10 cellular contexts compared by ENCODE assay signal in genomic region chr1:213327318-213327667, GRCh38.
DNase-seq lines count a peak whose midpoint lies in the region; ATAC-seq and TF ChIP-seq lines count a peak whose summit lies in the region.
"Had no signal": no experiment of that assay in that cellular context is flagged by ENCODE, and none has a peak within 500 bp of the region (broad histone marks: within the 10 kb centered on the region; RNA-seq: fewer than 3 reads in every experiment).

No MANE protein-coding gene starts in this region.

- H3K9me3 Mint-ChIP-seq in osteocyte (ENCODE audit: unreplicated experiment): no peaks in the 10 kb centered on the region
- no peaks in the 10 kb centered on the region for H3K9me3 Mint-ChIP-seq in stimulated activated naive B cell treated with anti-CD40 and anti-IgM and Interleukin-4, amounts not matched to agents 10 μg/mL and 1 μg/mL and 100 μg/mL, for 72 hours

- H3K36me3 Mint-ChIP-seq in osteocyte (ENCODE audit: unreplicated experiment): no peaks in the 10 kb centered on the region
- H3K36me3 Mint-ChIP-seq in stimulated activated naive B cell treated with anti-CD40 and anti-IgM and Interleukin-4, amounts not matched to agents 10 μg/mL and 1 μg/mL and 100 μg/mL, for 72 hours: no peaks in the 10 kb centered on the region

- peak overlapping the region; percentile 88 for H3K27ac Mint-ChIP-seq in osteocyte (ENCODE audit: unreplicated experiment)
- H3K27ac Mint-ChIP-seq in stimulated activated naive B cell treated with anti-CD40 and anti-IgM and Interleukin-4, amounts not matched to agents 10 μg/mL and 1 μg/mL and 100 μg/mL, for 72 hours: no peak overlapping the region

- ATAC-seq in stimulated activated naive B cell treated with anti-CD40 and anti-IgM and Interleukin-4, amounts not matched to agents 10 μg/mL and 1 μg/mL and 100 μg/mL, for 72 hours (replicated peaks): no peak
- ATAC-seq in GM18498 (IDR thresholded peaks at IDR 0.05; ENCODE audit: unreplicated experiment): no peak

- H3K27me3 Mint-ChIP-seq in osteocyte (ENCODE audit: unreplicated experiment): no peaks in the 10 kb centered on the region
- no peaks in the 10 kb centered on the region for H3K27me3 Mint-ChIP-seq in stimulated activated naive B cell treated with anti-CD40 and anti-IgM and Interleukin-4, amounts not matched to agents 10 μg/mL and 1 μg/mL and 100 μg/mL, for 72 hours

- H3K4me1 ChIP-seq in SJSA1 (replicated peaks): peaks cover 27% of the 10 kb centered on the region
- no peaks in the 10 kb centered on the region for H3K4me1 ChIP-seq in vagina

- H3K9me3 ChIP-seq in SJSA1 (replicated peaks) (no peaks in the 10 kb centered on the region), vagina (no peaks in the 10 kb centered on the region)

- intact Hi-C loops in vagina (cut with DNase I): no loop called here

- H3K4me3 ChIP-seq in SJSA1: no peak overlapping the region
- no peak overlapping the region for H3K4me3 ChIP-seq in vagina
- H3K4me3 ChIP-seq: cardiac muscle cell had no signal

- DNase-seq in ELR (ENCODE audit: low read depth): peak; percentile 74
- DNase-seq in SJSA1 (ENCODE audit: low read depth in 1 of 2, low spot score in 2 of 2): peak; percentile 92 to 95
- DNase-seq in fibroblast of the conjunctiva (ENCODE audit: low read depth): peak; percentile 69
- DNase-seq in osteocyte (ENCODE audit: extremely low spot score, unreplicated experiment): peak; percentile 88
- no peak for DNase-seq in stimulated activated naive B cell treated with anti-CD40 and anti-IgM and Interleukin-4, amounts not matched to agents 10 μg/mL and 1 μg/mL and 100 μg/mL, for 72 hours
- DNase-seq in activated naive CD4-positive, alpha-beta T cell treated with Interleukin-2 at 50 U/mL for 16 hours: no peak
- no peak for DNase-seq in vagina (ENCODE audit: extremely low spot score in 2 of 2)
- DNase-seq: NCI-H1694 had no signal

- TF ChIP-seq POLR2A in vagina (IDR thresholded peaks at IDR 0.05): no peak

- H3K36me3 ChIP-seq in SJSA1 (no peaks in the 10 kb centered on the region), vagina (no peaks in the 10 kb centered on the region)
- H3K36me3 ChIP-seq: cardiac muscle cell had no signal

- peaks cover 24% of the 10 kb centered on the region for H3K4me1 Mint-ChIP-seq in osteocyte (ENCODE audit: unreplicated experiment)
- H3K4me1 Mint-ChIP-seq in stimulated activated naive B cell treated with anti-CD40 and anti-IgM and Interleukin-4, amounts not matched to agents 10 μg/mL and 1 μg/mL and 100 μg/mL, for 72 hours: no peaks in the 10 kb centered on the region

- no peak for TF ChIP-seq CTCF in osteocyte (IDR thresholded peaks at IDR 0.05)
- no peak for TF ChIP-seq CTCF in vagina (IDR thresholded peaks at IDR 0.05)

- peak overlapping the region; percentile 77 for H3K27ac ChIP-seq in SJSA1
- H3K27ac ChIP-seq in vagina: no peak overlapping the region
- H3K27ac ChIP-seq: cardiac muscle cell had no signal

- H3K4me3 Mint-ChIP-seq in osteocyte (ENCODE audit: unreplicated experiment): peak overlapping the region; percentile 22
- H3K4me3 Mint-ChIP-seq in stimulated activated naive B cell treated with anti-CD40 and anti-IgM and Interleukin-4, amounts not matched to agents 10 μg/mL and 1 μg/mL and 100 μg/mL, for 72 hours: no peak overlapping the region

- H3K27me3 ChIP-seq in SJSA1 (replicated peaks) (no peaks in the 10 kb centered on the region), vagina (no peaks in the 10 kb centered on the region)
- H3K27me3 ChIP-seq: cardiac muscle cell had no signal

Comparison
In these comparisons a context has a peak if more than half of its experiments do, and no peak if none do; other contexts are left out.
1. DNase-seq: peak in ELR (single experiment), SJSA1 (2 of 2), fibroblast of the conjunctiva (single experiment) and osteocyte (single experiment); none in stimulated activated naive B cell treated with anti-CD40 and anti-IgM and Interleukin-4, amounts not matched to agents 10 μg/mL and 1 μg/mL and 100 μg/mL, for 72 hours (single experiment), activated naive CD4-positive, alpha-beta T cell treated with Interleukin-2 at 50 U/mL for 16 hours (single experiment) and vagina (0 of 2).